In the genomic region with DNA sequence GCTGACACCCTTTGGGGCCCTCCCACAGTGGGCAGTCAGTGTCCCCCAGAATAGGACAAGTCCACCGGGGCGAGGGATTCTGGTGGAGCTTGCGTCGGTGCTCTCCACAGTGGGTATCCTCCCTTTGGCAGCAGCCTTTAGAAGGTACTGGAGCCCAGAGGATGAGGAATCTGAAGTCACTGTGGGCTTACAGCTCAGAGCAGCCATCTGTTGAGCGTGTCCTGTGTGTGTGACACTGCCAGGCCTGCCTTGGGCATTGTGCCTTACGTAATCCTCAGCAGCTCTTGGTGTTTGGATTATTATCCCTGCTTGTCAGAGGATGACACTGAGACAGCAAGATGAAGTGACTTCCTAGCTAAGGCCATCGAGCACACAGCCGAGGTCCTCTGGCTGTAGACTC, we compare ENCODE assay signal across 26 cellular contexts. TPM values are rescaled to one million over a fixed set of nuclear protein-coding genes. Genes with fewer than 3 reads are reported as not detected.
DNase-seq lines count a peak whose midpoint lies in the region; ATAC-seq and TF ChIP-seq lines count a peak whose summit lies in the region.
"Had no signal": no experiment of that assay in that cellular context is flagged by ENCODE, and none has a peak within 500 bp of the region (broad histone marks: within the 10 kb centered on the region; RNA-seq: fewer than 3 reads in every experiment).

No MANE protein-coding gene starts in this region.

- H4K20me1 ChIP-seq in neural progenitor cell (ENCODE audit: low read depth): peaks cover 99% of the 10 kb centered on the region

- H3K4me1 Mint-ChIP-seq in neural progenitor cell: peaks cover 81% of the 10 kb centered on the region
- H3K4me1 Mint-ChIP-seq in activated CD8-positive, alpha-beta memory T cell treated with anti-CD3 and anti-CD28 coated beads, Interleukin-2, amount 10 ng/mL, durations not matched to agents 7 days and 5 days: no peaks in the 10 kb centered on the region
- no peaks in the 10 kb centered on the region for H3K4me1 Mint-ChIP-seq in activated naive CD8-positive, alpha-beta T cell treated with anti-CD3 and anti-CD28 coated beads for 36 hours

- H3K9me3 ChIP-seq in NT2/D1 (ENCODE audit: insufficient read depth, low read length): no peaks in the 10 kb centered on the region
- H3K9me3 ChIP-seq in endocrine pancreas (ENCODE audit: control insufficient read depth, low read length): no peaks in the 10 kb centered on the region
- H3K9me3 ChIP-seq in neural progenitor cell (ENCODE audit: low read depth): no peaks in the 10 kb centered on the region
- H3K9me3 ChIP-seq: SJSA1 had no signal

- no peak overlapping the region for H3K4me3 ChIP-seq in NT2/D1 (ENCODE audit: insufficient read length, low read depth)
- H3K4me3 ChIP-seq in endocrine pancreas (ENCODE audit: control insufficient read depth, insufficient read depth, low read length): no peak overlapping the region
- H3K4me3 ChIP-seq in neural progenitor cell: peak overlapping the region; percentile 20
- H3K4me3 ChIP-seq: GM23248, PC-9, SJSA1 had no signal

- H3K27ac ChIP-seq in neural progenitor cell: no peak overlapping the region
- H3K27ac ChIP-seq: brain microvascular endothelial cell, GM23248, PC-9, SJSA1 had no signal

- TF ChIP-seq CTCF in neural progenitor cell (IDR thresholded peaks at IDR 0.05): no peak

- CTCF ChIA-PET in activated CD8-positive, alpha-beta memory T cell treated with anti-CD3 and anti-CD28 coated beads, Interleukin-2, amount 10 ng/mL, durations not matched to agents 7 days and 5 days (lab: Charles Lee): interaction anchor here (0.6 to 2.5 kb wide), 5 partner anchors 12 to 45 kb away, joined by 3 to 6 read pairs (median 3); a partner anchor contains a TSS

- peaks cover 75% of the 10 kb centered on the region for H3K27me3 ChIP-seq in NT2/D1 (ENCODE audit: insufficient read depth, insufficient read length)
- no peaks in the 10 kb centered on the region for H3K27me3 ChIP-seq in endocrine pancreas (ENCODE audit: control insufficient read depth, insufficient read depth, low read length)
- peaks cover 98% of the 10 kb centered on the region for H3K27me3 ChIP-seq in neural progenitor cell
- H3K27me3 ChIP-seq: brain microvascular endothelial cell, SJSA1 had no signal

- no peaks in the 10 kb centered on the region for H3K9me3 Mint-ChIP-seq in neural progenitor cell
- no peaks in the 10 kb centered on the region for H3K9me3 Mint-ChIP-seq in activated CD8-positive, alpha-beta memory T cell treated with anti-CD3 and anti-CD28 coated beads, Interleukin-2, amount 10 ng/mL, durations not matched to agents 7 days and 5 days (ENCODE audit: low read depth)
- no peaks in the 10 kb centered on the region for H3K9me3 Mint-ChIP-seq in activated naive CD8-positive, alpha-beta T cell treated with anti-CD3 and anti-CD28 coated beads for 36 hours
- H3K9me3 Mint-ChIP-seq: activated naive CD4-positive, alpha-beta T cell treated with anti-CD3 and anti-CD28 coated beads, Interleukin-2, amount 50 U/mL, for 72 hours; activated T-cell treated with anti-CD3 and anti-CD28 coated beads, Interleukin-2, amount 50 U/mL, for 72 hours; dendritic cell treated with granulocyte-macrophage colony-stimulating factor and Interleukin-4, amounts not matched to agents 40 ng/mL and 50 ng/mL, for 4 days; natural killer cell treated with Interleukin-12 subunit alpha and Interleukin-12 subunit beta and Interleukin-15 and Interleukin-18, amount 100 ng/mL, for 72 hours; stimulated activated memory B cell treated with anti-CD40 and anti-IgM and Interleukin-4, amounts not matched to agents 10 μg/mL and 1 μg/mL and 100 μg/mL, for 72 hours; type B pancreatic cell had no signal

- H2AFZ ChIP-seq in neural progenitor cell (replicated peaks): no peak overlapping the region
- H2AFZ ChIP-seq: GM23248, PC-9 had no signal

- H3K36me3 Mint-ChIP-seq in neural progenitor cell: peaks cover 17% of the 10 kb centered on the region
- H3K36me3 Mint-ChIP-seq in activated CD8-positive, alpha-beta memory T cell treated with anti-CD3 and anti-CD28 coated beads, Interleukin-2, amount 10 ng/mL, durations not matched to agents 7 days and 5 days: peaks cover 7% of the 10 kb centered on the region
- peaks cover 5% of the 10 kb centered on the region for H3K36me3 Mint-ChIP-seq in activated naive CD8-positive, alpha-beta T cell treated with anti-CD3 and anti-CD28 coated beads for 36 hours
- H3K36me3 Mint-ChIP-seq: natural killer cell treated with Interleukin-12 subunit alpha and Interleukin-12 subunit beta and Interleukin-15 and Interleukin-18, amount 100 ng/mL, for 72 hours had no signal

- no peaks in the 10 kb centered on the region for H3K79me2 ChIP-seq in neural progenitor cell (ENCODE audit: low read depth)

- H3K36me3 ChIP-seq in NT2/D1 (ENCODE audit: insufficient read depth, insufficient read length, low read length) (peaks cover 74% of the 10 kb centered on the region), endocrine pancreas (ENCODE audit: control insufficient read depth, insufficient read depth, low read length) (no peaks in the 10 kb centered on the region), neural progenitor cell (no peaks in the 10 kb centered on the region)

- peak overlapping the region; percentile 46 for H3K9ac ChIP-seq in NT2/D1 (ENCODE audit: insufficient read length, low read depth)
- H3K9ac ChIP-seq in endocrine pancreas (ENCODE audit: control insufficient read depth, insufficient read depth, low read length): peak overlapping the region; percentile 34
- no peak overlapping the region for H3K9ac ChIP-seq in neural progenitor cell
- H3K9ac ChIP-seq: GM23248 had no signal

- peak overlapping the region; percentile 73 for H3K4me2 ChIP-seq in neural progenitor cell
- H3K4me2 ChIP-seq: PC-9 had no signal

- peak overlapping the region; percentile 76 for H3K4me3 Mint-ChIP-seq in neural progenitor cell
- H3K4me3 Mint-ChIP-seq in activated CD8-positive, alpha-beta memory T cell treated with anti-CD3 and anti-CD28 coated beads, Interleukin-2, amount 10 ng/mL, durations not matched to agents 7 days and 5 days: no peak overlapping the region
- H3K4me3 Mint-ChIP-seq in activated naive CD8-positive, alpha-beta T cell treated with anti-CD3 and anti-CD28 coated beads for 36 hours: no peak overlapping the region
- H3K4me3 Mint-ChIP-seq: activated CD8-positive, alpha-beta T cell treated with anti-CD3 and anti-CD28 coated beads, Interleukin-2, amount 10 ng/mL, durations not matched to agents 7 days and 5 days; activated T-cell treated with anti-CD3 and anti-CD28 coated beads, Interleukin-2, amount 50 U/mL, for 72 hours; CD4-positive, CD25-positive, alpha-beta regulatory T cell; dendritic cell treated with granulocyte-macrophage colony-stimulating factor and Interleukin-4, amounts not matched to agents 40 ng/mL and 50 ng/mL, for 4 days; natural killer cell treated with Interleukin-12 subunit alpha and Interleukin-12 subunit beta and Interleukin-15 and Interleukin-18, amount 100 ng/mL, for 72 hours; stimulated activated memory B cell treated with anti-CD40 and anti-IgM and Interleukin-4, amounts not matched to agents 10 μg/mL and 1 μg/mL and 100 μg/mL, for 72 hours had no signal

- peak overlapping the region; percentile 98 for H3K27ac Mint-ChIP-seq in neural progenitor cell
- H3K27ac Mint-ChIP-seq in activated CD8-positive, alpha-beta memory T cell treated with anti-CD3 and anti-CD28 coated beads, Interleukin-2, amount 10 ng/mL, durations not matched to agents 7 days and 5 days: no peak overlapping the region
- no peak overlapping the region for H3K27ac Mint-ChIP-seq in activated naive CD8-positive, alpha-beta T cell treated with anti-CD3 and anti-CD28 coated beads for 36 hours
- H3K27ac Mint-ChIP-seq: activated CD8-positive, alpha-beta T cell treated with anti-CD3 and anti-CD28 coated beads, Interleukin-2, amount 10 ng/mL, durations not matched to agents 7 days and 5 days; activated T-cell treated with anti-CD3 and anti-CD28 coated beads, Interleukin-2, amount 50 U/mL, for 72 hours; CD4-positive, CD25-positive, alpha-beta regulatory T cell; dendritic cell treated with granulocyte-macrophage colony-stimulating factor and Interleukin-4, amounts not matched to agents 40 ng/mL and 50 ng/mL, for 4 days; natural killer cell treated with Interleukin-12 subunit alpha and Interleukin-12 subunit beta and Interleukin-15 and Interleukin-18, amount 100 ng/mL, for 72 hours; stimulated activated memory B cell treated with anti-CD40 and anti-IgM and Interleukin-4, amounts not matched to agents 10 μg/mL and 1 μg/mL and 100 μg/mL, for 72 hours; type B pancreatic cell had no signal

- H3F3A ChIP-seq in neural progenitor cell (ENCODE audit: low read depth): peaks cover 23% of the 10 kb centered on the region

- ATAC-seq in activated CD8-positive, alpha-beta memory T cell treated with anti-CD3 and anti-CD28 coated beads, Interleukin-2, amount 10 ng/mL, durations not matched to agents 7 days and 5 days: no peak
- ATAC-seq: activated CD8-positive, alpha-beta T cell treated with anti-CD3 and anti-CD28 coated beads, Interleukin-2, amount 10 ng/mL, durations not matched to agents 7 days and 5 days; activated naive CD4-positive, alpha-beta T cell treated with anti-CD3 and anti-CD28 coated beads, Interleukin-2, amount 50 U/mL, for 72 hours; activated T-cell treated with anti-CD3 and anti-CD28 coated beads, Interleukin-2, amount 50 U/mL, for 72 hours; natural killer cell treated with Interleukin-12 subunit alpha and Interleukin-12 subunit beta and Interleukin-15 and Interleukin-18, amount 100 ng/mL, for 72 hours; stimulated activated memory B cell treated with anti-CD40 and anti-IgM and Interleukin-4, amounts not matched to agents 10 μg/mL and 1 μg/mL and 100 μg/mL, for 72 hours had no signal

- peaks cover 40% of the 10 kb centered on the region for H3K4me1 ChIP-seq in NT2/D1 (ENCODE audit: insufficient read depth, insufficient read length)
- H3K4me1 ChIP-seq in endocrine pancreas (ENCODE audit: control insufficient read depth, insufficient read depth, low read length): no peaks in the 10 kb centered on the region
- peaks cover 23% of the 10 kb centered on the region for H3K4me1 ChIP-seq in neural progenitor cell
- H3K4me1 ChIP-seq: SJSA1 had no signal

- DNase-seq in D341Med (ENCODE audit: low spot score): peak; percentile 69
- no peak for DNase-seq in NT2/D1 (ENCODE audit: low read depth, low spot score)
- DNase-seq in neural progenitor cell (ENCODE audit: low spot score): no peak
- no peak for DNase-seq in activated CD8-positive, alpha-beta memory T cell treated with anti-CD3 and anti-CD28 coated beads, Interleukin-2, amount 10 ng/mL, durations not matched to agents 7 days and 5 days
- DNase-seq in activated naive CD8-positive, alpha-beta T cell treated with anti-CD3 and anti-CD28 coated beads for 36 hours: no peak
- DNase-seq in GM19238 (ENCODE audit: insufficient read length, low spot score): no peak
- DNase-seq in NCI-H226: no peak
- DNase-seq: activated CD8-positive, alpha-beta T cell treated with anti-CD3 and anti-CD28 coated beads, Interleukin-2, amount 10 ng/mL, durations not matched to agents 7 days and 5 days; activated T-cell treated with anti-CD3 and anti-CD28 coated beads, Interleukin-2, amount 50 U/mL, for 72 hours; brain microvascular endothelial cell; CD4-positive, CD25-positive, alpha-beta regulatory T cell; DND-41; GM23248; islet precursor cell; NCI-H2029 treated with DMSO at 0.1 percent for 48 hours; NCI-H526; PC-9; stimulated activated CD4-positive, alpha-beta T cell treated with anti-CD3 and anti-CD28 coated beads, Interleukin-15, amount 100 ng/mL, for 24 hours; T-helper 2 cell had no signal

- H3K27me3 Mint-ChIP-seq in neural progenitor cell (ENCODE audit: insufficient read depth, low read depth): peaks cover 18% of the 10 kb centered on the region
- no peaks in the 10 kb centered on the region for H3K27me3 Mint-ChIP-seq in activated CD8-positive, alpha-beta memory T cell treated with anti-CD3 and anti-CD28 coated beads, Interleukin-2, amount 10 ng/mL, durations not matched to agents 7 days and 5 days
- H3K27me3 Mint-ChIP-seq in activated naive CD8-positive, alpha-beta T cell treated with anti-CD3 and anti-CD28 coated beads for 36 hours: no peaks in the 10 kb centered on the region
- H3K27me3 Mint-ChIP-seq: CD4-positive, CD25-positive, alpha-beta regulatory T cell; dendritic cell treated with granulocyte-macrophage colony-stimulating factor and Interleukin-4, amounts not matched to agents 40 ng/mL and 50 ng/mL, for 4 days; natural killer cell treated with Interleukin-12 subunit alpha and Interleukin-12 subunit beta and Interleukin-15 and Interleukin-18, amount 100 ng/mL, for 72 hours; stimulated activated memory B cell treated with anti-CD40 and anti-IgM and Interleukin-4, amounts not matched to agents 10 μg/mL and 1 μg/mL and 100 μg/mL, for 72 hours; type B pancreatic cell had no signal

RNA-seq across cellular contexts. Expression of a gene that starts 12.6 kb away (rescaled TPM):
- 10.3 and 21.7 TPM in 2 replicates for total RNA-seq in neural progenitor cell (ENCODE audit: low replicate concordance)
- 10 to 100 TPM; 61.4 to 81.0 TPM for total RNA-seq in activated CD8-positive, alpha-beta memory T cell treated with anti-CD3 and anti-CD28 coated beads, Interleukin-2, amount 10 ng/mL, durations not matched to agents 7 days and 5 days
- total RNA-seq in activated naive CD8-positive, alpha-beta T cell treated with anti-CD3 and anti-CD28 coated beads for 36 hours: 10 to 100 TPM; 81.7 to 85.6 TPM

RNA-seq across cellular contexts. Expression of a gene that starts 36.9 kb away (rescaled TPM):
- total RNA-seq in neural progenitor cell (ENCODE audit: low replicate concordance): 2.0 TPM in 1 of 2 replicates, not detected in the other
- 10 to 100 TPM in 1 of 2 experiments, 1 to 10 TPM in 1; 5.2 to 12.2 TPM for total RNA-seq in activated CD8-positive, alpha-beta memory T cell treated with anti-CD3 and anti-CD28 coated beads, Interleukin-2, amount 10 ng/mL, durations not matched to agents 7 days and 5 days
- total RNA-seq in activated naive CD8-positive, alpha-beta T cell treated with anti-CD3 and anti-CD28 coated beads for 36 hours: 1 to 10 TPM; 1.4 to 2.2 TPM

RNA-seq across cellular contexts. Expression of a gene that starts 43.5 kb away (rescaled TPM):
- 4.4 and 8.6 TPM in 2 replicates for total RNA-seq in neural progenitor cell (ENCODE audit: low replicate concordance)
- total RNA-seq in activated CD8-positive, alpha-beta memory T cell treated with anti-CD3 and anti-CD28 coated beads, Interleukin-2, amount 10 ng/mL, durations not matched to agents 7 days and 5 days: 10 to 100 TPM; 19.3 to 26.1 TPM
- total RNA-seq in activated naive CD8-positive, alpha-beta T cell treated with anti-CD3 and anti-CD28 coated beads for 36 hours: 10 to 100 TPM; 21.0 to 22.8 TPM
